ENCODE assay signal across 8 cellular contexts in genomic region chr4:34328939-34329338, GRCh38.
"Had no signal": no experiment of that assay in that cellular context is flagged by ENCODE, and none has a peak within 500 bp of the region (broad histone marks: within the 10 kb centered on the region; RNA-seq: fewer than 3 reads in every experiment).

No MANE protein-coding gene starts in this region.

- FAIRE-seq: H54, HTR-8/SVneo had no signal

- H3K27ac ChIP-seq: KMS-11 had no signal

- H3K4me2 ChIP-seq: KMS-11 had no signal

- DNase-seq: GOT3, H9, HCEC 1CT, Karpas-422, KBM-7 had no signal

- H3K9ac ChIP-seq: KMS-11 had no signal
